Comparison of ENCODE assay signal across 26 cellular contexts in genomic region chrX:24448762-24449161, GRCh38.
"Had no signal": no experiment of that assay in that cellular context is flagged by ENCODE, and none has a peak within 500 bp of the region (broad histone marks: within the 10 kb centered on the region; RNA-seq: fewer than 3 reads in every experiment).

No MANE protein-coding gene starts in this region.

- H3K4me3 ChIP-seq: colonic mucosa, esophagus muscularis mucosa, gastroesophageal sphincter, heart left ventricle, hepatocyte, left lung, mucosa of descending colon, right atrium auricular region, sigmoid colon, spleen, testis had no signal

- H3K4me1 ChIP-seq: colonic mucosa, esophagus muscularis mucosa, foreskin keratinocyte, gastroesophageal sphincter, heart left ventricle, left lung, parathyroid adenoma, right atrium auricular region, sigmoid colon, spleen, testis had no signal

- H3K9ac ChIP-seq: parathyroid adenoma had no signal

- H3K27me3 ChIP-seq: colonic mucosa, esophagus muscularis mucosa, foreskin keratinocyte, gastroesophageal sphincter, hepatocyte, left lung, neutrophil, right atrium auricular region, sigmoid colon, testis had no signal

- FAIRE-seq: endothelial cell of umbilical vein had no signal

- H3K9me3 ChIP-seq: colonic mucosa, esophagus muscularis mucosa, gastroesophageal sphincter, left lung, mucosa of descending colon, neutrophil, sigmoid colon, testis had no signal

- H3K27ac ChIP-seq: colonic mucosa, esophagus muscularis mucosa, foreskin keratinocyte, gastroesophageal sphincter, hepatocyte, left lung, neutrophil, parathyroid adenoma, right atrium auricular region, sigmoid colon, spleen, testis had no signal

- H3K36me3 ChIP-seq: colonic mucosa, esophagus muscularis mucosa, gastroesophageal sphincter, heart left ventricle, left lung, neutrophil, right atrium auricular region, sigmoid colon, spleen had no signal

- DNase-seq: colonic mucosa; dermis blood vessel endothelial cell; effector memory CD4-positive, alpha-beta T cell; foreskin keratinocyte; heart left ventricle; left cardiac atrium; left lung; mesenchymal stem cell; mucosa of descending colon; naive B cell; sigmoid colon; spleen; stimulated activated CD4-positive, alpha-beta T cell treated with anti-CD3 and anti-CD28 coated beads, Interleukin-4, amount 100 ng/mL, for 4 hours; stimulated activated naive CD8-positive, alpha-beta T cell treated with anti-CD3 and anti-CD28 coated beads, Interleukin-15, Interleukin-2, amounts not matched to agents 100 U/mL and 50 U/mL, for 24 hours; substantia nigra; testis; trophoblast cell had no signal

- ATAC-seq: foreskin keratinocyte; gastroesophageal sphincter; heart left ventricle; left cardiac atrium; left lung; mucosa of descending colon; natural killer cell treated with Interleukin-12 subunit alpha and Interleukin-12 subunit beta and Interleukin-15 and Interleukin-18, amount 100 ng/mL, for 72 hours; stimulated activated memory B cell treated with anti-CD40 and anti-IgM and Interleukin-4, amounts not matched to agents 10 μg/mL and 1 μg/mL and 100 μg/mL, for 72 hours; stimulated activated naive CD8-positive, alpha-beta T cell treated with anti-CD3 and anti-CD28 coated beads, Interleukin-15, Interleukin-2, amounts not matched to agents 100 U/mL and 50 U/mL, for 24 hours had no signal
